In the genomic region with DNA sequence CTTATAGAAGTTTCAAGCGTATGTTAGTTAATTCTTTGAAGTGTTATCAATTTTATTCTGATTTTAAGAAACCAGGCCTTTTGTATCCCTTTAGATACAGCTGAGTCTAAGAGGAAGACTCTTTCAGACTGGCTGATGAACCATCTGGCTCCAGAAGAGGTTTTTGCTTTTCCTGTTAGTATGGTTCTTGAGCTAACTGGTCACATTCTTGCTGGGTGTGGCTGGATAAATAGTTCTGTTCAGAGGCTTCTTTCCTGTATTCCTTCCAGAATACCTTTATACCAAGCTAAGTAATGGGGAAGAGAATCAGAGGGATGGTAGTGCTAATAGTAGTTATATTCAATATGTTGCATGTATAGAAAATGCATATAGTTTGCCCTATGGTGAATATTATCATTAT, we compare ENCODE assay signal across 1 cellular context.
TF ChIP-seq lines count a peak whose summit lies in the region.

No MANE protein-coding gene starts in this region.

TF ChIP-seq in K562, 482 proteins besides CTCF, POLR2A, EP300 and RAD21:
- TF ChIP-seq PCBP2 (IDR thresholded peaks at IDR 0.05; ENCODE audit: low read depth, low read length, poor library complexity, severe bottlenecking) (no peak), CHCHD3 (CRISPR knock-in tag; IDR thresholded peaks at IDR 0.05) (no peak), SREBF1 (IDR thresholded peaks at IDR 0.05; ENCODE audit: borderline replicate concordance, low read depth, low read length) (no peak), NRF1 (conservative IDR thresholded peaks at IDR 0.05 in 1 of 2, IDR thresholded peaks at IDR 0.05 in 1 of 2) (no peak)
- TF ChIP-seq, protein P1, sequence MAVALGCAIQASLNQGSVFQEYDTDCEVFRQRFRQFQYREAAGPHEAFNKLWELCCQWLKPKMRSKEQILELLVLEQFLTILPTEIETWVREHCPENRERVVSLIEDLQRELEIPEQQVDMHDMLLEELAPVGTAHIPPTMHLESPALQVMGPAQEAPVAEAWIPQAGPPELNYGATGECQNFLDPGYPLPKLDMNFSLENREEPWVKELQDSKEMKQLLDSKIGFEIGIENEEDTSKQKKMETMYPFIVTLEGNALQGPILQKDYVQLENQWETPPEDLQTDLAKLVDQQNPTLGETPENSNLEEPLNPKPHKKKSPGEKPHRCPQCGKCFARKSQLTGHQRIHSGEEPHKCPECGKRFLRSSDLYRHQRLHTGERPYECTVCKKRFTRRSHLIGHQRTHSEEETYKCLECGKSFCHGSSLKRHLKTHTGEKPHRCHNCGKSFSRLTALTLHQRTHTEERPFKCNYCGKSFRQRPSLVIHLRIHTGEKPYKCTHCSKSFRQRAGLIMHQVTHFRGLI (CRISPR knock-in tag; IDR thresholded peaks at IDR 0.05): no peak
- TF ChIP-seq, protein P2, sequence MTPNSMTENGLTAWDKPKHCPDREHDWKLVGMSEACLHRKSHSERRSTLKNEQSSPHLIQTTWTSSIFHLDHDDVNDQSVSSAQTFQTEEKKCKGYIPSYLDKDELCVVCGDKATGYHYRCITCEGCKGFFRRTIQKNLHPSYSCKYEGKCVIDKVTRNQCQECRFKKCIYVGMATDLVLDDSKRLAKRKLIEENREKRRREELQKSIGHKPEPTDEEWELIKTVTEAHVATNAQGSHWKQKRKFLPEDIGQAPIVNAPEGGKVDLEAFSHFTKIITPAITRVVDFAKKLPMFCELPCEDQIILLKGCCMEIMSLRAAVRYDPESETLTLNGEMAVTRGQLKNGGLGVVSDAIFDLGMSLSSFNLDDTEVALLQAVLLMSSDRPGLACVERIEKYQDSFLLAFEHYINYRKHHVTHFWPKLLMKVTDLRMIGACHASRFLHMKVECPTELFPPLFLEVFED (CRISPR knock-in tag; conservative IDR thresholded peaks at IDR 0.05): no peak
